In genomic region chr12:3204716-3205617, GRCh38 we compare ENCODE assay signal across 18 cellular contexts.
A peak's percentile ranks its signal among the peaks of the same experiment; 100 is the strongest.
DNase-seq lines count a peak whose midpoint lies in the region; ATAC-seq and TF ChIP-seq lines count a peak whose summit lies in the region.
"Had no signal": no experiment of that assay in that cellular context is flagged by ENCODE, and none has a peak within 500 bp of the region (broad histone marks: within the 10 kb centered on the region; RNA-seq: fewer than 3 reads in every experiment).

No MANE protein-coding gene starts in this region.

- H4K91ac ChIP-seq in trophoblast cell (ENCODE audit: low read depth, low read length) = no peak overlapping the region

- H2BK120ac ChIP-seq in trophoblast cell (ENCODE audit: insufficient read depth, low read length, poor library complexity) = no peak overlapping the region

- H3K27me3 ChIP-seq in cardiac muscle cell = no peaks in the 10 kb centered on the region
- peaks cover 19% of the 10 kb centered on the region for H3K27me3 ChIP-seq in trophoblast cell (ENCODE audit: insufficient read depth, low read length)

- intact Hi-C loops in left cardiac atrium (cut with DNase I) = loop anchor here (5.0 to 10.0 kb wide), 6 partner anchors 57 to 133 kb away; partner anchors contain the start of gene TSPAN9 (in 1 of the 2)

- H3K4ac ChIP-seq in trophoblast cell (ENCODE audit: low read depth, low read length) = no peak overlapping the region

- H3K36me3 ChIP-seq in cardiac muscle cell = no peaks in the 10 kb centered on the region
- H3K36me3 ChIP-seq in trophoblast cell (ENCODE audit: control insufficient read depth in 1 of 2, insufficient read depth in 2 of 2, low read length in 2 of 2) = peaks cover 0 to 4% of the 10 kb centered on the region in 2 experiments

- H3K79me1 ChIP-seq in trophoblast cell (ENCODE audit: low read length) = no peaks in the 10 kb centered on the region

- H3K9ac ChIP-seq in trophoblast cell (ENCODE audit: low read length) = no peak overlapping the region

- H2BK5ac ChIP-seq in trophoblast cell (ENCODE audit: low read depth, low read length, poor library complexity) = no peak overlapping the region

- no peak overlapping the region for H3K4me2 ChIP-seq in trophoblast cell (ENCODE audit: low read length)

- H3K4me1 Mint-ChIP-seq in nephron (peaks cover 51% of the 10 kb centered on the region), immature natural killer cell (peaks cover 0 to 2% of the 10 kb centered on the region in 2 donors)

- H2AK5ac ChIP-seq in trophoblast cell (ENCODE audit: low read length) = no peak overlapping the region

- ATAC-seq in left cardiac atrium (no peak), HG03139 (IDR thresholded peaks at IDR 0.05; ENCODE audit: unreplicated experiment) (no peak)

- H3K36me3 Mint-ChIP-seq in nephron (ENCODE audit: low read depth) (peaks cover 6% of the 10 kb centered on the region), immature natural killer cell (no peaks in the 10 kb centered on the region)
- H3K36me3 Mint-ChIP-seq: CD4-positive, alpha-beta memory T cell had no signal

- no peak overlapping the region for H2BK12ac ChIP-seq in trophoblast cell (ENCODE audit: low read length)

- H3K14ac ChIP-seq in trophoblast cell (ENCODE audit: low read length) = no peak overlapping the region

- peak overlapping the region; percentile 93 for H3K27ac ChIP-seq in cardiac muscle cell
- no peak overlapping the region for H3K27ac ChIP-seq in trophoblast cell (ENCODE audit: low read depth, low read length)

- H3K9me3 Mint-ChIP-seq in nephron (no peaks in the 10 kb centered on the region), immature natural killer cell (no peaks in the 10 kb centered on the region)
- H3K9me3 Mint-ChIP-seq: activated T-helper 2 cell treated with anti-CD3 and anti-CD28 coated beads, Interferon-gamma antibody, Interleukin-2, Interleukin-4, amounts not matched to agents 10 μg/mL and 5 μg/mL and 100 μg/mL, durations not matched to agents 14 hours and 24 hours and 36 hours; CD4-positive, alpha-beta memory T cell had no signal

- TF ChIP-seq CTCF in cardiac muscle cell (IDR thresholded peaks at IDR 0.05; ENCODE audit: low read depth, low read length) (no peak), nephron (IDR thresholded peaks at IDR 0.05; ENCODE audit: unreplicated experiment in 3 of 3) (no peak)

- H3K27me3 Mint-ChIP-seq in nephron (ENCODE audit: low read depth) (peaks cover 17% of the 10 kb centered on the region), immature natural killer cell (ENCODE audit: low read depth in 3 of 3) (peaks cover 2 to 16% (median 10%) of the 10 kb centered on the region in 3 donors)

- peaks cover 73% of the 10 kb centered on the region for H3K4me1 ChIP-seq in cardiac muscle cell (ENCODE audit: low read depth)
- peaks cover 5 to 9% of the 10 kb centered on the region in 2 experiments for H3K4me1 ChIP-seq in trophoblast cell (ENCODE audit: control insufficient read depth in 1 of 2, insufficient read depth in 2 of 2, low read length in 2 of 2)

- H3K4me3 Mint-ChIP-seq in nephron (peak overlapping the region; percentile 18 to 49 (median 21)), immature natural killer cell (no peak overlapping the region)
- H3K4me3 Mint-ChIP-seq: CD4-positive, alpha-beta memory T cell had no signal

- no peaks in the 10 kb centered on the region for H3K79me2 ChIP-seq in trophoblast cell (ENCODE audit: control insufficient read depth, insufficient read depth, low read length, poor library complexity)

- H3K23ac ChIP-seq in trophoblast cell (ENCODE audit: low read length) = no peak overlapping the region

- no peak overlapping the region for H2AFZ ChIP-seq in trophoblast cell (ENCODE audit: insufficient read depth, low read length, poor library complexity)

- H3K18ac ChIP-seq in trophoblast cell (ENCODE audit: low read length) = no peak overlapping the region

- H3K9me3 ChIP-seq in cardiac muscle cell (ENCODE audit: low read depth) = no peaks in the 10 kb centered on the region
- no peaks in the 10 kb centered on the region for H3K9me3 ChIP-seq in trophoblast cell (ENCODE audit: insufficient read depth, low read depth, low read length)

- WGBS in trophoblast cell (ENCODE audit: extremely low coverage, insufficient coverage, insufficient read length) = no CpG with 5 or more reads among the region's 16 CpGs

- H3K27ac Mint-ChIP-seq in nephron (no peak overlapping the region), immature natural killer cell (no peak overlapping the region)
- H3K27ac Mint-ChIP-seq: activated T-helper 2 cell treated with anti-CD3 and anti-CD28 coated beads, Interferon-gamma antibody, Interleukin-2, Interleukin-4, amounts not matched to agents 10 μg/mL and 5 μg/mL and 100 μg/mL, durations not matched to agents 14 hours and 24 hours and 36 hours; CD4-positive, alpha-beta memory T cell had no signal

- H4K12ac ChIP-seq in trophoblast cell (ENCODE audit: low read depth, low read length) = no peak overlapping the region

- DNase-seq in cardiac muscle cell (ENCODE audit: low read depth in 1 of 2, low spot score in 1 of 2) = no peak
- DNase-seq in left cardiac atrium = no peak
- peak; percentile 89 for DNase-seq in SK-N-DZ (ENCODE audit: low spot score)
- DNase-seq in trophoblast cell = no peak
- no peak for DNase-seq in immature natural killer cell
- no peak for DNase-seq in activated gamma-delta T cell treated with Interleukin-2 at 50 U/mL for 16 hours
- DNase-seq: CD4-positive, alpha-beta memory T cell; cerebellar nuclear complex; hippocampal formation; KG1; kidney glomerular epithelial cell; midbrain; stimulated activated CD4-positive, alpha-beta T cell treated with anti-CD3 and anti-CD28 coated beads, Interleukin-4, amount 100 ng/mL, for 4 hours; stimulated activated CD8-positive, alpha-beta memory T cell treated with anti-CD3 and anti-CD28 coated beads, Interleukin-4, amount 100 ng/mL, for 48 hours; T-helper 2 cell had no signal

- H3K4me3 ChIP-seq in cardiac muscle cell = no peak overlapping the region
- no peak overlapping the region for H3K4me3 ChIP-seq in trophoblast cell (ENCODE audit: low read depth, low read length)

- H4K8ac ChIP-seq in trophoblast cell (ENCODE audit: low read depth, low read length) = no peak overlapping the region

Comparison
In these comparisons a context has a peak if more than half of its experiments do, and no peak if none do; other contexts are left out.
1. H3K4me3 Mint-ChIP-seq: peak in nephron (3 of 3); none in immature natural killer cell (0 of 5).